In genomic region chr18:74692367-74693013, GRCh38 we compare ENCODE assay signal across 1 cellular context.
TF ChIP-seq lines count a peak whose summit lies in the region.

No MANE protein-coding gene starts in this region.

TF ChIP-seq in WTC11, 78 proteins besides CTCF, POLR2A, EP300 and RAD21 (continued from another document):
- TF ChIP-seq, protein P1, sequence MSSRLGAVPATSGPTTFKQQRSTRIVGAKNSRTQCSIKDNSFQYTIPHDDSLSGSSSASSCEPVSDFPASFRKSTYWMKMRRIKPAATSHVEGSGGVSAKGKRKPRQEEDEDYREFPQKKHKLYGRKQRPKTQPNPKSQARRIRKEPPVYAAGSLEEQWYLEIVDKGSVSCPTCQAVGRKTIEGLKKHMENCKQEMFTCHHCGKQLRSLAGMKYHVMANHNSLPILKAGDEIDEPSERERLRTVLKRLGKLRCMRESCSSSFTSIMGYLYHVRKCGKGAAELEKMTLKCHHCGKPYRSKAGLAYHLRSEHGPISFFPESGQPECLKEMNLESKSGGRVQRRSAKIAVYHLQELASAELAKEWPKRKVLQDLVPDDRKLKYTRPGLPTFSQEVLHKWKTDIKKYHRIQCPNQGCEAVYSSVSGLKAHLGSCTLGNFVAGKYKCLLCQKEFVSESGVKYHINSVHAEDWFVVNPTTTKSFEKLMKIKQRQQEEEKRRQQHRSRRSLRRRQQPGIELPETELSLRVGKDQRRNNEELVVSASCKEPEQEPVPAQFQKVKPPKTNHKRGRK (CRISPR knock-in tag; IDR thresholded peaks at IDR 0.05; ENCODE audit: borderline replicate concordance): no peak
